ENCODE assay signal across 1 cellular context in the genomic region with DNA sequence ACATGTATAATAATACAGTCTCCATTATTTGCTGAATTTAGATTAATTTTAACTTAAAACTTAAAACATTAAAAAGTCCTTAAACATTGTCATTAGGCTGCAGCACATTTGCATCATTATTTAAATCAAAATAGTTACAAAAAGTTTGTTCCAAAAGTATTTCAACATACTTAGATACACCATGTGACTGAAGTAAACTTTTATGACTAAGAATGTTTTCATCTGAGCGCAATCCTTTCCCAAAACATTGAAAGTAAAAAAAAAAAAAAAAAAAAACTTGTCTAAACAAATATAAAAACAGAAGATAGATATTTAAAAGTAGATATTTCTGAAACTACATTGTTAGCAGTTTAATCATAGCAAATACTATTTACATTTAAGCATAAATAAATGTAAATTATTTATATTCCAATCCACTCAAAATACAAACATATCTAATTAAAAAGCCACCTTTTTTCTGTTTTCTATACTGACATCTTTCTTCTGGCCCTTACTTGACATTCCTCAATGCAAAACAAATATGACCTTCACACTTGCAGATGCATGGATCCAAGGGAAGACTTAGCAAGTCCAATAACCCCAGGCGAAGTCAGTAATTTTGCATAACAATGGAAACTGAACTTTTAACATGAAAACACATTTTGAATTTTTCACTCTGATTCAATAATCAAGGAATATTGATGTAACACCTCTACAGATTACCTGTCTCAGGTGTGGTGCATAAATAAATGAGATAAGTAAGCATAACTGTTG.
TF ChIP-seq lines count a peak whose summit lies in the region.

No MANE protein-coding gene starts in this region.

TF ChIP-seq in IMR-90, 13 proteins besides CTCF, POLR2A, EP300 and RAD21:
- TF ChIP-seq CEBPB (IDR thresholded peaks at IDR 0.05; ENCODE audit: low read depth, low read length) (0 out of 2 replicates have a peak, but pooled peaks have one; percentile 31), RFX5 (IDR thresholded peaks at IDR 0.05; ENCODE audit: low read depth, low read length) (no peak), SMC3 (IDR thresholded peaks at IDR 0.05; ENCODE audit: low read depth, low read length) (no peak), MAZ (IDR thresholded peaks at IDR 0.05; ENCODE audit: borderline replicate concordance, low read depth, low read length) (no peak), BHLHE40 (IDR thresholded peaks at IDR 0.05; ENCODE audit: low read depth, low read length) (no peak), CHD1 (IDR thresholded peaks at IDR 0.05; ENCODE audit: low read depth, low read length) (no peak), MXI1 (IDR thresholded peaks at IDR 0.05; ENCODE audit: borderline replicate concordance, low read depth, low read length) (no peak), FOS (IDR thresholded peaks at IDR 0.05; ENCODE audit: low read depth, low read length) (no peak), NFE2L2 (IDR thresholded peaks at IDR 0.05; ENCODE audit: low read depth, low read length) (no peak), RCOR1 (IDR thresholded peaks at IDR 0.05; ENCODE audit: insufficient replicate concordance, low read length) (no peak), MAFK (IDR thresholded peaks at IDR 0.05; ENCODE audit: low read depth, low read length) (no peak)
- TF ChIP-seq, protein P1, sequence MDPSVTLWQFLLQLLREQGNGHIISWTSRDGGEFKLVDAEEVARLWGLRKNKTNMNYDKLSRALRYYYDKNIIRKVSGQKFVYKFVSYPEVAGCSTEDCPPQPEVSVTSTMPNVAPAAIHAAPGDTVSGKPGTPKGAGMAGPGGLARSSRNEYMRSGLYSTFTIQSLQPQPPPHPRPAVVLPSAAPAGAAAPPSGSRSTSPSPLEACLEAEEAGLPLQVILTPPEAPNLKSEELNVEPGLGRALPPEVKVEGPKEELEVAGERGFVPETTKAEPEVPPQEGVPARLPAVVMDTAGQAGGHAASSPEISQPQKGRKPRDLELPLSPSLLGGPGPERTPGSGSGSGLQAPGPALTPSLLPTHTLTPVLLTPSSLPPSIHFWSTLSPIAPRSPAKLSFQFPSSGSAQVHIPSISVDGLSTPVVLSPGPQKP (IDR thresholded peaks at IDR 0.05; ENCODE audit: borderline replicate concordance, low read depth, low read length) = no peak
- TF ChIP-seq, protein P2, sequence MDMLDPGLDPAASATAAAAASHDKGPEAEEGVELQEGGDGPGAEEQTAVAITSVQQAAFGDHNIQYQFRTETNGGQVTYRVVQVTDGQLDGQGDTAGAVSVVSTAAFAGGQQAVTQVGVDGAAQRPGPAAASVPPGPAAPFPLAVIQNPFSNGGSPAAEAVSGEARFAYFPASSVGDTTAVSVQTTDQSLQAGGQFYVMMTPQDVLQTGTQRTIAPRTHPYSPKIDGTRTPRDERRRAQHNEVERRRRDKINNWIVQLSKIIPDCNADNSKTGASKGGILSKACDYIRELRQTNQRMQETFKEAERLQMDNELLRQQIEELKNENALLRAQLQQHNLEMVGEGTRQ (IDR thresholded peaks at IDR 0.05; ENCODE audit: low read depth, low read length) = peak; percentile 34; the same call in 1 of the 2 replicates
TF ChIP-seq in IMR-90: peak in this region for 2.
